ENCODE assay signal across 39 cellular contexts in the genomic region with DNA sequence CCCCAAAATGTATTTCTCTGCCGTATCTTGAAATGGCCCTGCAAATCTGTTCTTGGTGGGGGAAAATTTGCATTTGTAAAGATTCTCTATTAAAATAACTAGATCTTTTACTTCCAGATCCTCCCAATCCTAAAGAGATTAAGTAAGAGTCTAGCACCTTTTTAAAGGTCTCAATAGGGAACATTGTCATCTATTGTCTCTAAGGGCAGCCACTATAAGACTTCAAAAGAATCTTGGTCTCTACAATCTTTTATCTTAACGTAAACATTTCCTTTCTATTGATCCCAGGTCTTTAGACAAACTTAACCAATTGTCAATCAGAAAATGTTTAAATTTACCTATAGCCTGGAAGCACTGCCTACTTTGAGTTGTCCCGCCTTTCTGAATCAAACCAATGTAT.
"Had no signal": no experiment of that assay in that cellular context is flagged by ENCODE, and none has a peak within 500 bp of the region (broad histone marks: within the 10 kb centered on the region; RNA-seq: fewer than 3 reads in every experiment).

No MANE protein-coding gene starts in this region.

- H3K27me3 ChIP-seq: adrenal gland, ascending aorta, body of pancreas, brain microvascular endothelial cell, breast epithelium, cardiac muscle cell had no signal

- H3K27ac Mint-ChIP-seq: activated naive CD4-positive, alpha-beta T cell treated with anti-CD3 and anti-CD28 coated beads for 36 hours; activated naive CD4-positive, alpha-beta T cell treated with anti-CD3 and anti-CD28 coated beads, Interleukin-2, amount 10 ng/mL, durations not matched to agents 7 days and 5 days; activated naive CD4-positive, alpha-beta T cell treated with anti-CD3 and anti-CD28 coated beads, Interleukin-2, amount 50 U/mL, for 24 hours; activated naive CD4-positive, alpha-beta T cell treated with anti-CD3 and anti-CD28 coated beads, Interleukin-2, amount 50 U/mL, for 72 hours; activated naive CD8-positive, alpha-beta T cell; activated naive CD8-positive, alpha-beta T cell treated with anti-CD3 and anti-CD28 coated beads for 36 hours; activated naive CD8-positive, alpha-beta T cell treated with anti-CD3 and anti-CD28 coated beads, Interleukin-2, amount 10 ng/mL, durations not matched to agents 7 days and 5 days; activated naive CD8-positive, alpha-beta T cell treated with anti-CD3 and anti-CD28 coated beads, Interleukin-2, amount 50 U/mL, for 24 hours; activated T-cell treated with anti-CD3 and anti-CD28 coated beads, Interleukin-2, amount 50 U/mL, for 24 hours; activated T-cell treated with anti-CD3 and anti-CD28 coated beads, Interleukin-2, amount 50 U/mL, for 72 hours; activated T-helper 1 cell treated with anti-CD3 and anti-CD28 coated beads, Interleukin-12 subunit alpha, Interleukin-12 subunit beta, Interleukin-2, Interleukin-4 antibody, amounts not matched to agents 30 ng/mL and 10 ng/mL and 1 ng/mL, durations not matched to agents 14 hours and 24 hours and 36 hours; activated T-helper 17 cell treated with anti-CD3 and anti-CD28 coated beads, Interleukin-2, amount 50 U/mL, for 72 hours; activated T-helper 2 cell treated with anti-CD3 and anti-CD28 coated beads, Interferon-gamma antibody, Interleukin-2, Interleukin-4, amounts not matched to agents 10 μg/mL and 5 μg/mL and 100 μg/mL, durations not matched to agents 14 hours and 24 hours and 36 hours; brain had no signal

- H3K9me3 Mint-ChIP-seq: activated naive CD8-positive, alpha-beta T cell treated with anti-CD3 and anti-CD28 coated beads for 36 hours had no signal

- ATAC-seq: activated naive CD4-positive, alpha-beta T cell treated with anti-CD3 and anti-CD28 coated beads, Interleukin-2, amount 50 U/mL, for 72 hours; activated naive CD8-positive, alpha-beta T cell treated with anti-CD3 and anti-CD28 coated beads, Interleukin-2, amount 50 U/mL, for 24 hours; activated T-cell treated with anti-CD3 and anti-CD28 coated beads, Interleukin-2, amount 50 U/mL, for 4 hours; activated T-cell treated with anti-CD3 and anti-CD28 coated beads, Interleukin-2, amount 50 U/mL, for 72 hours; activated T-helper 17 cell treated with anti-CD3 and anti-CD28 coated beads, Interleukin-2, amount 50 U/mL, for 72 hours; body of pancreas had no signal

- H3K36me3 Mint-ChIP-seq: activated naive CD4-positive, alpha-beta T cell treated with anti-CD3 and anti-CD28 coated beads, Interleukin-2, amount 10 ng/mL, durations not matched to agents 7 days and 5 days; activated naive CD4-positive, alpha-beta T cell treated with anti-CD3 and anti-CD28 coated beads, Interleukin-2, amount 50 U/mL, for 24 hours; activated naive CD4-positive, alpha-beta T cell treated with anti-CD3 and anti-CD28 coated beads, Interleukin-2, amount 50 U/mL, for 72 hours; activated naive CD8-positive, alpha-beta T cell; activated naive CD8-positive, alpha-beta T cell treated with anti-CD3 and anti-CD28 coated beads for 36 hours; activated naive CD8-positive, alpha-beta T cell treated with anti-CD3 and anti-CD28 coated beads, Interleukin-2, amount 10 ng/mL, durations not matched to agents 7 days and 5 days; brain had no signal

- H3K4me1 ChIP-seq: adrenal gland, ascending aorta, body of pancreas, breast epithelium had no signal

- H3K27me3 Mint-ChIP-seq: activated naive CD4-positive, alpha-beta T cell treated with anti-CD3 and anti-CD28 coated beads, Interleukin-2, amount 10 ng/mL, durations not matched to agents 7 days and 5 days; activated naive CD4-positive, alpha-beta T cell treated with anti-CD3 and anti-CD28 coated beads, Interleukin-2, amount 50 U/mL, for 24 hours; activated naive CD8-positive, alpha-beta T cell; activated naive CD8-positive, alpha-beta T cell treated with anti-CD3 and anti-CD28 coated beads for 36 hours; activated naive CD8-positive, alpha-beta T cell treated with anti-CD3 and anti-CD28 coated beads, Interleukin-2, amount 10 ng/mL, durations not matched to agents 7 days and 5 days; activated naive CD8-positive, alpha-beta T cell treated with anti-CD3 and anti-CD28 coated beads, Interleukin-2, amount 50 U/mL, for 24 hours; activated T-cell treated with anti-CD3 and anti-CD28 coated beads, Interleukin-2, amount 50 U/mL, for 24 hours; activated T-helper 17 cell treated with anti-CD3 and anti-CD28 coated beads, Interleukin-2, amount 50 U/mL, for 72 hours; brain; central memory CD8-positive, alpha-beta T cell had no signal

- H3K36me3 ChIP-seq: adrenal gland, ascending aorta, brain microvascular endothelial cell, breast epithelium, cardiac muscle cell had no signal

- H3K27ac ChIP-seq: adrenal gland, ascending aorta, body of pancreas, brain microvascular endothelial cell, breast epithelium, cardiac muscle cell had no signal

- DNase-seq: activated effector memory CD4-positive, alpha-beta T cell treated with anti-CD3 and anti-CD28 coated beads, Interleukin-2, amount 50 U/mL, for 16 hours; activated effector memory CD4-positive, alpha-beta T cell treated with Interleukin-2 at 50 U/mL for 16 hours; activated gamma-delta T cell; activated gamma-delta T cell treated with Interleukin-2 at 50 U/mL for 16 hours; activated naive CD4-positive, alpha-beta T cell; activated naive CD4-positive, alpha-beta T cell treated with anti-CD3 and anti-CD28 coated beads for 36 hours; activated naive CD4-positive, alpha-beta T cell treated with anti-CD3 and anti-CD28 coated beads, Interleukin-2, amount 10 ng/mL, durations not matched to agents 7 days and 5 days; activated naive CD4-positive, alpha-beta T cell treated with anti-CD3 and anti-CD28 coated beads, Interleukin-2, amount 50 U/mL, for 16 hours; activated naive CD4-positive, alpha-beta T cell treated with Interleukin-2 at 50 U/mL for 16 hours; activated naive CD8-positive, alpha-beta T cell treated with anti-CD3 and anti-CD28 coated beads for 36 hours; activated naive CD8-positive, alpha-beta T cell treated with anti-CD3 and anti-CD28 coated beads, Interleukin-2, amount 10 ng/mL, durations not matched to agents 7 days and 5 days; activated naive CD8-positive, alpha-beta T cell treated with anti-CD3 and anti-CD28 coated beads, Interleukin-2, amount 50 U/mL, for 24 hours; activated T-cell treated with anti-CD3 and anti-CD28 coated beads for 4 hours; activated T-cell treated with anti-CD3 and anti-CD28 coated beads, Interleukin-2, amount 50 U/mL, for 1 hour; activated T-cell treated with anti-CD3 and anti-CD28 coated beads, Interleukin-2, amount 50 U/mL, for 24 hours; activated T-cell treated with anti-CD3 and anti-CD28 coated beads, Interleukin-2, amount 50 U/mL, for 4 hours; activated T-cell treated with anti-CD3 and anti-CD28 coated beads, Interleukin-2, amount 50 U/mL, for 48 hours; activated T-cell treated with anti-CD3 and anti-CD28 coated beads, Interleukin-2, amount 50 U/mL, for 72 hours; adrenal gland; amniotic stem cell; amygdala; anterior cingulate cortex; aorta; body of pancreas; brain microvascular endothelial cell; caudate nucleus; central memory CD4-positive, alpha-beta T cell; cerebellar nuclear complex had no signal

- H3K4me1 Mint-ChIP-seq: activated naive CD4-positive, alpha-beta T cell treated with anti-CD3 and anti-CD28 coated beads, Interleukin-2, amount 10 ng/mL, durations not matched to agents 7 days and 5 days; activated naive CD4-positive, alpha-beta T cell treated with anti-CD3 and anti-CD28 coated beads, Interleukin-2, amount 50 U/mL, for 24 hours; activated naive CD8-positive, alpha-beta T cell treated with anti-CD3 and anti-CD28 coated beads for 36 hours; activated naive CD8-positive, alpha-beta T cell treated with anti-CD3 and anti-CD28 coated beads, Interleukin-2, amount 10 ng/mL, durations not matched to agents 7 days and 5 days; activated naive CD8-positive, alpha-beta T cell treated with anti-CD3 and anti-CD28 coated beads, Interleukin-2, amount 50 U/mL, for 24 hours; activated T-helper 17 cell treated with anti-CD3 and anti-CD28 coated beads, Interleukin-2, amount 50 U/mL, for 72 hours; central memory CD8-positive, alpha-beta T cell had no signal

- H3K4me3 Mint-ChIP-seq: activated naive CD4-positive, alpha-beta T cell treated with anti-CD3 and anti-CD28 coated beads for 36 hours; activated naive CD4-positive, alpha-beta T cell treated with anti-CD3 and anti-CD28 coated beads, Interleukin-2, amount 10 ng/mL, durations not matched to agents 7 days and 5 days; activated naive CD4-positive, alpha-beta T cell treated with anti-CD3 and anti-CD28 coated beads, Interleukin-2, amount 50 U/mL, for 24 hours; activated naive CD8-positive, alpha-beta T cell; activated naive CD8-positive, alpha-beta T cell treated with anti-CD3 and anti-CD28 coated beads for 36 hours; activated naive CD8-positive, alpha-beta T cell treated with anti-CD3 and anti-CD28 coated beads, Interleukin-2, amount 10 ng/mL, durations not matched to agents 7 days and 5 days; activated naive CD8-positive, alpha-beta T cell treated with anti-CD3 and anti-CD28 coated beads, Interleukin-2, amount 50 U/mL, for 24 hours; activated T-cell treated with anti-CD3 and anti-CD28 coated beads, Interleukin-2, amount 50 U/mL, for 24 hours; activated T-cell treated with anti-CD3 and anti-CD28 coated beads, Interleukin-2, amount 50 U/mL, for 4 hours; activated T-cell treated with anti-CD3 and anti-CD28 coated beads, Interleukin-2, amount 50 U/mL, for 72 hours; activated T-helper 1 cell treated with anti-CD3 and anti-CD28 coated beads, Interleukin-12 subunit alpha, Interleukin-12 subunit beta, Interleukin-2, Interleukin-4 antibody, amounts not matched to agents 30 ng/mL and 10 ng/mL and 1 ng/mL, durations not matched to agents 14 hours and 24 hours and 36 hours; activated T-helper 17 cell treated with anti-CD3 and anti-CD28 coated beads, Interleukin-2, amount 50 U/mL, for 72 hours; brain; central memory CD8-positive, alpha-beta T cell had no signal

- H3K4me3 ChIP-seq: adrenal gland, ascending aorta, body of pancreas, breast epithelium, cardiac muscle cell had no signal

- H3K9me3 ChIP-seq: adrenal gland, ascending aorta, body of pancreas, breast epithelium had no signal
